ENCODE assay signal across 1 cellular context in the genomic region with DNA sequence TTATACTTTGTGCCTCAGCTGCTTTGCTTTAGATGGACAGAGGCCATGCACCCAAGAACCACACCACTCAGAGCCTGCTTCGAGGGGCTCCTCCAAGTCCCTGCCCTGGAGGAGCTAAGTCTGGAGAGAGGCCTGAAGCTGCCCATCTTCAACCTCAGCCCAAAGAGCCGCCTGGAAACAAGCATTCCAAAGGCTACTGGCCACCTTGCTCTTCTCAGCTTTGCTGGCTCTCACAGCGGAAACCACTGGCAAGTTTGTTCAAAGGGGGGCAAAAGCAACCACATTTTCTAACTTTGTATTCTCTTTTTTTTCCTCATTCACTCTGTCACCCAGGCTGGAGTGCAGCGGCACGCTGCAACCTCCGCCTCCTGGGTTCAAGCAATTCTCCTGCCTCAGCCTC.
TF ChIP-seq lines count a peak whose summit lies in the region.

No MANE protein-coding gene starts in this region.

TF ChIP-seq in GM23338, 12 proteins besides CTCF, POLR2A, EP300 and RAD21 (continued from another document):
- TF ChIP-seq REST (IDR thresholded peaks at IDR 0.05; ENCODE audit: unreplicated experiment), result no peak
- no peak for TF ChIP-seq ZNF462 (CRISPR knock-in tag; IDR thresholded peaks at IDR 0.05)
- no peak for TF ChIP-seq STAT1 (IDR thresholded peaks at IDR 0.05; ENCODE audit: unreplicated experiment)
- no peak for TF ChIP-seq JUNB (IDR thresholded peaks at IDR 0.05; ENCODE audit: unreplicated experiment)
- TF ChIP-seq POLR2AphosphoS5 (IDR thresholded peaks at IDR 0.05; ENCODE audit: low read depth), result no peak
